ENCODE assay signal across 13 cellular contexts in genomic region chr14:93049295-93049694, GRCh38.
DNase-seq lines count a peak whose midpoint lies in the region; ATAC-seq and TF ChIP-seq lines count a peak whose summit lies in the region.
"Had no signal": no experiment of that assay in that cellular context is flagged by ENCODE, and none has a peak within 500 bp of the region (broad histone marks: within the 10 kb centered on the region; RNA-seq: fewer than 3 reads in every experiment).

No MANE protein-coding gene starts in this region.

- H3K36me3 ChIP-seq in left ventricle myocardium inferior: no peaks in the 10 kb centered on the region
- H3K36me3 ChIP-seq in upper lobe of right lung: no peaks in the 10 kb centered on the region
- H3K36me3 ChIP-seq in mesendoderm (ENCODE audit: control insufficient read depth, insufficient read depth, low read length): no peaks in the 10 kb centered on the region

- DNase-seq in left ventricle myocardium inferior (no peak), cardiac septum (ENCODE audit: low spot score) (no peak), mucosa of gallbladder (ENCODE audit: low spot score) (peak; percentile 72), upper lobe of right lung (no peak), mesendoderm (no peak), RPMI8226 (no peak)
- no peak for DNase-seq in activated naive CD8-positive, alpha-beta T cell treated with anti-CD3 and anti-CD28 coated beads for 36 hours
- DNase-seq: activated CD8-positive, alpha-beta memory T cell treated with anti-CD3 and anti-CD28 coated beads, Interleukin-2, amount 50 U/mL, for 4 hours; effector CD4-positive, alpha-beta T cell; islet precursor cell had no signal

- no peak overlapping the region for H3K4me3 Mint-ChIP-seq in activated naive CD8-positive, alpha-beta T cell treated with anti-CD3 and anti-CD28 coated beads for 36 hours

- H3K9me3 ChIP-seq in left ventricle myocardium inferior (replicated peaks) (no peaks in the 10 kb centered on the region), upper lobe of right lung (no peaks in the 10 kb centered on the region)

- no peaks in the 10 kb centered on the region for H3K79me2 ChIP-seq in mesendoderm (ENCODE audit: control insufficient read depth, insufficient read depth, low read length)

- H3K79me1 ChIP-seq in mesendoderm (ENCODE audit: low read length): no peaks in the 10 kb centered on the region

- H3K27me3 ChIP-seq in left ventricle myocardium inferior (ENCODE audit: low read depth) (no peaks in the 10 kb centered on the region), upper lobe of right lung (no peaks in the 10 kb centered on the region), mesendoderm (ENCODE audit: insufficient read depth, low read length, poor library complexity) (no peaks in the 10 kb centered on the region)

- ATAC-seq in upper lobe of right lung (peak; percentile 35), GM21723 (IDR thresholded peaks at IDR 0.05; ENCODE audit: unreplicated experiment) (no peak)
- ATAC-seq: GM12878 had no signal

- no peak overlapping the region for H3K9ac ChIP-seq in mesendoderm (ENCODE audit: low read length)
- H3K9ac ChIP-seq: KMS-11 had no signal

- H3K36me3 Mint-ChIP-seq in activated naive CD8-positive, alpha-beta T cell treated with anti-CD3 and anti-CD28 coated beads for 36 hours: peaks cover 9% of the 10 kb centered on the region

- H2BK15ac ChIP-seq in mesendoderm (replicated peaks; ENCODE audit: low read depth): no peak overlapping the region

- no peak overlapping the region for H2AK5ac ChIP-seq in mesendoderm (ENCODE audit: low read length)

- WGBS in mesendoderm (ENCODE audit: extremely low coverage, insufficient coverage, low lambda C conversion rate): no CpG with 5 or more reads among the region's 5 CpGs

- H3K4me3 ChIP-seq in left ventricle myocardium inferior: no peak overlapping the region
- no peak overlapping the region for H3K4me3 ChIP-seq in upper lobe of right lung
- H3K4me3 ChIP-seq in mesendoderm (ENCODE audit: low read length): no peak overlapping the region
- H3K4me3 ChIP-seq: GM12878 had no signal

- H2BK5ac ChIP-seq in mesendoderm (ENCODE audit: low read length): no peak overlapping the region

- peaks cover 77% of the 10 kb centered on the region for H3K4me1 ChIP-seq in left ventricle myocardium inferior
- H3K4me1 ChIP-seq in upper lobe of right lung: peaks cover 36% of the 10 kb centered on the region
- H3K4me1 ChIP-seq in mesendoderm (ENCODE audit: control insufficient read depth, low read depth, low read length): peaks cover 5% of the 10 kb centered on the region

- peak overlapping the region; percentile 1 for H3K27ac Mint-ChIP-seq in activated naive CD8-positive, alpha-beta T cell treated with anti-CD3 and anti-CD28 coated beads for 36 hours

- no peak overlapping the region for H2BK120ac ChIP-seq in mesendoderm (ENCODE audit: low read depth, low read length)

- intact Hi-C loops in left ventricle myocardium inferior (cut with micrococcal nuclease) (no loop called here), cardiac septum (cut with DNase I) (no loop called here), upper lobe of right lung (cut with DNase I) (no loop called here)

- peaks cover 30% of the 10 kb centered on the region for H3K4me1 Mint-ChIP-seq in activated naive CD8-positive, alpha-beta T cell treated with anti-CD3 and anti-CD28 coated beads for 36 hours

- no peak overlapping the region for H3K18ac ChIP-seq in mesendoderm (ENCODE audit: low read length)

- no peaks in the 10 kb centered on the region for H3K27me3 Mint-ChIP-seq in activated naive CD8-positive, alpha-beta T cell treated with anti-CD3 and anti-CD28 coated beads for 36 hours

- TF ChIP-seq CTCF in left ventricle myocardium inferior (IDR thresholded peaks at IDR 0.05; ENCODE audit: borderline replicate concordance): no peak
- no peak for TF ChIP-seq CTCF in upper lobe of right lung (IDR thresholded peaks at IDR 0.05)

- no peak overlapping the region for H3K23ac ChIP-seq in mesendoderm (ENCODE audit: low read length)

- H3K27ac ChIP-seq in left ventricle myocardium inferior (replicated peaks) (peak overlapping the region; percentile 63), upper lobe of right lung (no peak overlapping the region), mesendoderm (ENCODE audit: low read depth, low read length) (no peak overlapping the region)
- H3K27ac ChIP-seq: KMS-11 had no signal

- no peaks in the 10 kb centered on the region for H3K9me3 Mint-ChIP-seq in activated naive CD8-positive, alpha-beta T cell treated with anti-CD3 and anti-CD28 coated beads for 36 hours

- no peak overlapping the region for H4K5ac ChIP-seq in mesendoderm (ENCODE audit: low read length)

- no peak overlapping the region for H4K8ac ChIP-seq in mesendoderm (ENCODE audit: low read depth, low read length)

- H3K4me2 ChIP-seq in mesendoderm (ENCODE audit: low read length): no peak overlapping the region
- H3K4me2 ChIP-seq: KMS-11 had no signal

- no peak overlapping the region for H3K56ac ChIP-seq in mesendoderm (ENCODE audit: low read length)

- no peak overlapping the region for H3K4ac ChIP-seq in mesendoderm (ENCODE audit: low read depth, low read length)
